In genomic region chr4:90240333-90240732, GRCh38 we compare ENCODE assay signal across 13 cellular contexts.
DNase-seq lines count a peak whose midpoint lies in the region; ATAC-seq and TF ChIP-seq lines count a peak whose summit lies in the region.
"Had no signal": no experiment of that assay in that cellular context is flagged by ENCODE, and none has a peak within 500 bp of the region (broad histone marks: within the 10 kb centered on the region; RNA-seq: fewer than 3 reads in every experiment).

No MANE protein-coding gene starts in this region.

- ATAC-seq in HCT116 (no peak), WTC11 (peak; percentile 83), HG03571 (IDR thresholded peaks at IDR 0.05; ENCODE audit: unreplicated experiment) (no peak)
- ATAC-seq: A549; CD8-positive, alpha-beta T cell had no signal

- no peak overlapping the region for H4K5ac ChIP-seq in mesendoderm (ENCODE audit: low read length)

- H3K27ac ChIP-seq in HCT116 (ENCODE audit: low read depth, low read length) (no peak overlapping the region), mesendoderm (ENCODE audit: low read depth, low read length) (no peak overlapping the region)
- H3K27ac ChIP-seq: A549 had no signal

- H2BK5ac ChIP-seq in mesendoderm (ENCODE audit: low read length), result no peak overlapping the region

- H3K4me3 Mint-ChIP-seq in WTC11, result no peak overlapping the region
- H3K4me3 Mint-ChIP-seq: CD14-positive monocyte; CD8-positive, alpha-beta T cell; IgD-negative memory B cell had no signal

- no peak overlapping the region for H2AFZ ChIP-seq in HCT116 (ENCODE audit: low read depth, low read length, poor library complexity, severe bottlenecking)

- intact Hi-C loops in HCT116 (cut with micrococcal nuclease), result no loop called here

- no peak overlapping the region for H3K18ac ChIP-seq in mesendoderm (ENCODE audit: low read length)

- H3K9ac ChIP-seq in HCT116 (ENCODE audit: low read length) (no peak overlapping the region), mesendoderm (ENCODE audit: low read length) (no peak overlapping the region)

- H3K23ac ChIP-seq in mesendoderm (ENCODE audit: low read length), result no peak overlapping the region

- no peaks in the 10 kb centered on the region for H3K36me3 Mint-ChIP-seq in WTC11
- H3K36me3 Mint-ChIP-seq: CD14-positive monocyte; CD8-positive, alpha-beta T cell had no signal

- TF ChIP-seq CTCF in HCT116 (IDR thresholded peaks at IDR 0.05 in 2 of 3, conservative IDR thresholded peaks at IDR 0.05 in 1 of 3; ENCODE audit: borderline replicate concordance in 1 of 3, insufficient read depth in 1 of 3, low read depth in 2 of 3, low read length in 2 of 3) (peak in 1 of 3 experiments; percentile 17; a peak in 1 of 6 replicates), WTC11 (IDR thresholded peaks at IDR 0.05) (no peak), GM13977 (IDR thresholded peaks at IDR 0.05; ENCODE audit: extremely low read depth, insufficient read depth, missing control alignments) (no peak)

- H3K4me2 ChIP-seq in HCT116 (ENCODE audit: low read length), result no peak overlapping the region
- H3K4me2 ChIP-seq in mesendoderm (ENCODE audit: low read length), result no peak overlapping the region
- H3K4me2 ChIP-seq: A549 had no signal

- RAD21 ChIA-PET in HCT116 (lab: Charles Lee; ENCODE audit: low non-redundant PET in 1 of 2, low total read pairs in 2 of 2, uncharacterized antibody in 2 of 2, unreplicated experiment in 2 of 2), result no interaction called here

- no peak for TF ChIP-seq POLR2A in HCT116 (IDR thresholded peaks at IDR 0.05; ENCODE audit: borderline replicate concordance, extremely low read depth, insufficient read depth, insufficient read length)

- in situ Hi-C loops in GM13977 (cut with MboI; ENCODE audit: low pct_unique_long_range_greater_than_20kb, low sequenced_read_pairs, unreplicated experiment), result no loop called here

- no peak overlapping the region for H3K27ac Mint-ChIP-seq in WTC11
- H3K27ac Mint-ChIP-seq: CD14-positive monocyte; CD8-positive, alpha-beta T cell; IgD-negative memory B cell had no signal

- CTCF ChIA-PET in HCT116 (lab: Charles Lee) (no interaction called here), WTC11 (lab: Charles Lee) (no interaction called here)

- H3K9me3 Mint-ChIP-seq in WTC11, result no peaks in the 10 kb centered on the region
- H3K9me3 Mint-ChIP-seq: CD8-positive, alpha-beta T cell had no signal

- no peak overlapping the region for H2AK5ac ChIP-seq in mesendoderm (ENCODE audit: low read length)

- H3K27me3 Mint-ChIP-seq in WTC11 (ENCODE audit: low read depth), result no peaks in the 10 kb centered on the region
- H3K27me3 Mint-ChIP-seq: IgD-negative memory B cell had no signal

- POLR2A ChIA-PET in HCT116 (lab: Charles Lee), result no interaction called here
- POLR2A ChIA-PET in WTC11 (lab: Charles Lee), result no interaction called here

- no TSS peak for BruUV-seq in HCT116 (replicated peaks; lab: Mats Ljungman, UMichigan)

- H4K20me1 ChIP-seq in HCT116 (ENCODE audit: insufficient read depth), result no peaks in the 10 kb centered on the region

- no CpG with 5 or more reads among the region's 1 CpG for WGBS in mesendoderm (ENCODE audit: extremely low coverage, insufficient coverage, low lambda C conversion rate)

- H3K4me1 ChIP-seq in HCT116 (ENCODE audit: control insufficient read depth in 1 of 2, insufficient read depth in 2 of 2, low read length in 2 of 2) (no peaks in the 10 kb centered on the region), mesendoderm (ENCODE audit: control insufficient read depth, low read depth, low read length) (no peaks in the 10 kb centered on the region)
- H3K4me1 ChIP-seq: A549 had no signal

- H2BK15ac ChIP-seq in mesendoderm (replicated peaks; ENCODE audit: low read depth), result no peak overlapping the region

- H2BK120ac ChIP-seq in mesendoderm (ENCODE audit: low read depth, low read length), result no peak overlapping the region

- H3K56ac ChIP-seq in mesendoderm (ENCODE audit: low read length), result no peak overlapping the region

- H3K9me2 ChIP-seq in HCT116 (ENCODE audit: insufficient read depth), result no peaks in the 10 kb centered on the region

- H4K8ac ChIP-seq in mesendoderm (ENCODE audit: low read depth, low read length), result no peak overlapping the region

- DNase-seq in HCT116 (ENCODE audit: low read depth, low spot score) (no peak), WTC11 (ENCODE audit: low spot score) (no peak), mesendoderm (peak; percentile 42), NCI-H446 (lab: John Stamatoyannopoulos, UW) (no peak), GM13977 (ENCODE audit: low spot score) (no peak)
- DNase-seq: CD8-positive, alpha-beta T cell; COR-L47; DND-41; GDM1 had no signal

- 0 out of 2 replicates have a peak, but pooled peaks have one; percentile 9 for TF ChIP-seq RAD21 in HCT116 (IDR thresholded peaks at IDR 0.05; ENCODE audit: low read depth)

- no peaks in the 10 kb centered on the region for H3K4me1 Mint-ChIP-seq in WTC11
- H3K4me1 Mint-ChIP-seq: CD14-positive monocyte had no signal

- no peaks in the 10 kb centered on the region for H3K27me3 ChIP-seq in HCT116 (ENCODE audit: insufficient read depth, low read length)
- H3K27me3 ChIP-seq in mesendoderm (ENCODE audit: insufficient read depth, low read length, poor library complexity), result no peaks in the 10 kb centered on the region

- H3K4me3 ChIP-seq in HCT116 (replicated peaks in 1 of 2; ENCODE audit: low read depth in 1 of 2, low read length in 2 of 2), result no peak overlapping the region
- H3K4me3 ChIP-seq in mesendoderm (ENCODE audit: low read length), result no peak overlapping the region
- H3K4me3 ChIP-seq: A549 had no signal

- H3K79me2 ChIP-seq in HCT116 (ENCODE audit: insufficient read depth, low read length), result no peaks in the 10 kb centered on the region
- no peaks in the 10 kb centered on the region for H3K79me2 ChIP-seq in mesendoderm (ENCODE audit: control insufficient read depth, insufficient read depth, low read length)

- no peaks in the 10 kb centered on the region for H3K9me3 ChIP-seq in HCT116 (ENCODE audit: control insufficient read depth in 1 of 2, insufficient read depth in 1 of 2, low read depth in 1 of 2, low read length in 2 of 2)
- H3K9me3 ChIP-seq: A549 had no signal

- no peaks in the 10 kb centered on the region for H3K79me1 ChIP-seq in mesendoderm (ENCODE audit: low read length)

- no peak overlapping the region for H3K4ac ChIP-seq in mesendoderm (ENCODE audit: low read depth, low read length)

- no peaks in the 10 kb centered on the region for H3K36me3 ChIP-seq in HCT116 (ENCODE audit: control insufficient read depth in 1 of 2, insufficient read depth in 2 of 2, low read length in 2 of 2)
- no peaks in the 10 kb centered on the region for H3K36me3 ChIP-seq in mesendoderm (ENCODE audit: control insufficient read depth, insufficient read depth, low read length)

TF ChIP-seq in HCT116, 20 proteins besides CTCF, POLR2A, EP300 and RAD21:
- no peak for TF ChIP-seq JUND (IDR thresholded peaks at IDR 0.05)
- TF ChIP-seq ELF1 (IDR thresholded peaks at IDR 0.05; ENCODE audit: borderline replicate concordance, low read depth), result no peak
- TF ChIP-seq CEBPB (IDR thresholded peaks at IDR 0.05; ENCODE audit: low read depth), result no peak
- TF ChIP-seq ZFX (IDR thresholded peaks at IDR 0.05), result no peak
- TF ChIP-seq TCF7L2 (IDR thresholded peaks at IDR 0.05; ENCODE audit: borderline replicate concordance, extremely low read depth, insufficient read depth, insufficient read length), result no peak
- TF ChIP-seq CBX3 (IDR thresholded peaks at IDR 0.05; ENCODE audit: low read depth), result no peak
- no peak for TF ChIP-seq SRF (IDR thresholded peaks at IDR 0.05; ENCODE audit: low read depth)

TF ChIP-seq in WTC11, 78 proteins besides CTCF, POLR2A, EP300 and RAD21 (continues in another document):
- TF ChIP-seq USF1 (CRISPR knock-in tag; IDR thresholded peaks at IDR 0.05) (no peak), MAX (CRISPR knock-in tag; IDR thresholded peaks at IDR 0.05) (no peak), GABPB1 (CRISPR knock-in tag; IDR thresholded peaks at IDR 0.05) (no peak), HMGA2 (CRISPR knock-in tag; IDR thresholded peaks at IDR 0.05) (no peak), IRF1 (CRISPR knock-in tag; IDR thresholded peaks at IDR 0.05) (no peak), ESRRA (CRISPR knock-in tag; IDR thresholded peaks at IDR 0.05; ENCODE audit: borderline replicate concordance) (no peak), FOXK1 (CRISPR knock-in tag; IDR thresholded peaks at IDR 0.05) (no peak), ZSCAN18 (CRISPR knock-in tag; IDR thresholded peaks at IDR 0.05) (no peak), ZBTB21 (CRISPR knock-in tag; IDR thresholded peaks at IDR 0.05; ENCODE audit: borderline replicate concordance) (no peak)
